Comparison of ENCODE assay signal across 8 cellular contexts in genomic region chr14:63308723-63309317, GRCh38. TPM values are rescaled to one million over a fixed set of nuclear protein-coding genes. Genes with fewer than 3 reads are reported as not detected.
DNase-seq lines count a peak whose midpoint lies in the region; ATAC-seq and TF ChIP-seq lines count a peak whose summit lies in the region.

No MANE protein-coding gene starts in this region.

- peak; percentile 28 for DNase-seq in ELF-1 (ENCODE audit: low read depth, low spot score)
- DNase-seq in HFFc6, result no peak
- DNase-seq in SJCRH30, result peak; percentile 4 to 37
- no peak for DNase-seq in left lung
- no peak for DNase-seq in COLO829 (ENCODE audit: low spot score)
- no peak for DNase-seq in spleen
- DNase-seq in coronary artery (ENCODE audit: low spot score), result no peak
- DNase-seq in Right ventricle myocardium inferior (ENCODE audit: missing footprints), result no peak

- ATAC-seq in left lung (no peak), Right ventricle myocardium inferior (no peak)

- H3K27ac ChIP-seq in SJCRH30 (no peak overlapping the region), left lung (no peak overlapping the region), spleen (no peak overlapping the region), coronary artery (no peak overlapping the region)

- TF ChIP-seq CTCF in HFFc6 (IDR thresholded peaks at IDR 0.05) (peak; percentile 76), left lung (IDR thresholded peaks at IDR 0.05) (peak; percentile 9 to 27), spleen (IDR thresholded peaks at IDR 0.05 in 8 of 11, conservative IDR thresholded peaks at IDR 0.05 in 3 of 11) (peak in 5 of 11 experiments; percentile 23 to 33 (median 30)), coronary artery (IDR thresholded peaks at IDR 0.05) (no peak)

- peaks cover 4% of the 10 kb centered on the region; the same call in 1 of the 2 replicates for H3K27me3 Mint-ChIP-seq in HFFc6 (ENCODE audit: insufficient read depth)

- H3K27me3 ChIP-seq in SJCRH30, result no peaks in the 10 kb centered on the region
- no peaks in the 10 kb centered on the region for H3K27me3 ChIP-seq in left lung
- H3K27me3 ChIP-seq in spleen (replicated peaks in 1 of 7), result peaks cover 0 to 4% (median 0%) of the 10 kb centered on the region in 7 donors

- H3K36me3 Mint-ChIP-seq in HFFc6 (ENCODE audit: low read depth), result no peaks in the 10 kb centered on the region

- TF ChIP-seq POLR2A in spleen (IDR thresholded peaks at IDR 0.05), result no peak

- no peak overlapping the region for H3K4me3 Mint-ChIP-seq in HFFc6

- H3K4me1 Mint-ChIP-seq in HFFc6 (ENCODE audit: low read depth), result peaks cover 8% of the 10 kb centered on the region

- H3K4me1 ChIP-seq in SJCRH30 (no peaks in the 10 kb centered on the region), left lung (no peaks in the 10 kb centered on the region), spleen (no peaks in the 10 kb centered on the region)

- H3K4me3 ChIP-seq in SJCRH30 (no peak overlapping the region), left lung (no peak overlapping the region), spleen (no peak overlapping the region), coronary artery (no peak overlapping the region)

- H3K36me3 ChIP-seq in SJCRH30, result no peaks in the 10 kb centered on the region
- no peaks in the 10 kb centered on the region for H3K36me3 ChIP-seq in left lung
- H3K36me3 ChIP-seq in spleen, result no peaks in the 10 kb centered on the region

- H3K27ac Mint-ChIP-seq in HFFc6, result no peak overlapping the region

- intact Hi-C loops in left lung (cut with DNase I) (no loop called here), spleen (cut with DNase I; ENCODE audit: low total_unique reads) (no loop called here), Right ventricle myocardium inferior (cut with DNase I) (no loop called here)

- no peaks in the 10 kb centered on the region for H3K9me3 ChIP-seq in SJCRH30 (replicated peaks)
- no peaks in the 10 kb centered on the region for H3K9me3 ChIP-seq in left lung
- no peaks in the 10 kb centered on the region for H3K9me3 ChIP-seq in spleen

- 57 to 65% (median 62%) methylated on average over 7 of the region's 7 CpGs for WGBS in spleen, 5 donors

- H3K9me3 Mint-ChIP-seq in HFFc6, result no peaks in the 10 kb centered on the region

RNA-seq across cellular contexts. Expression of gene GPHB5, which starts 9.9 kb away (rescaled TPM):
- total RNA-seq in HFFc6 (2021; fragmentation: NEBNext Ultra II Directional; extraction: Animal tissue kit (Norgen Biotek cat#: 25700)), result not detected
- not detected in 2 replicates for total RNA-seq in SJCRH30 (2014; rRNA removed; shearing (Covaris generic))
- total RNA-seq in left lung (not detected), spleen (not detected), Right ventricle myocardium inferior (not detected)
- polyA plus RNA-seq in spleen, result not detected

Comparison
In these comparisons a context has a peak if more than half of its experiments do, and no peak if none do; other contexts are left out.
1. DNase-seq: peak in ELF-1 (single experiment) and SJCRH30 (2 of 2); none in HFFc6 (single experiment), left lung (0 of 2), COLO829 (single experiment), spleen (single experiment), coronary artery (single experiment) and Right ventricle myocardium inferior (single experiment).